30 cellular contexts compared by ENCODE assay signal in the genomic region with DNA sequence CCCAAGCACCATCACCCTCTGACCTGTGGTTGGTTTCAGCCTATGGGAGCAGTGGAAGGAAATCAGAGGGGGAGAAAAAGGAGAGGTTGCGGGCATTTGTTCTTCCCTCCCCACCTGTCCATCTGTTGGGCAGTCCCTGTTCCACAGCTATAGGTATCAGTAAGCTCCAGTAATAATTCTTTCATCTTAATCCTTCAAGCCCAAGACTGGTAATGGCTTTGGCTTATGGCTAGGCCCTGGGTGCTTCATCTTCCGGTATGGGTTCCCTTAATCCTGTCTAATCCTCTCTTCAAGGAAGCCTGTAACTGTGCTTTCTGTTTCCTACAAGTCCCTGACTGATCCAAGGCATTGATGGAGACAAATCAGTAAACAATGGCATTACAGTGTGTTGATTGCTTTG.
"Had no signal": no experiment of that assay in that cellular context is flagged by ENCODE, and none has a peak within 500 bp of the region (broad histone marks: within the 10 kb centered on the region; RNA-seq: fewer than 3 reads in every experiment).

No MANE protein-coding gene starts in this region.

- H3K4me1 Mint-ChIP-seq: naive B cell; naive thymus-derived CD8-positive, alpha-beta T cell; nephron progenitor cell; neural crest cell; stimulated activated effector memory CD8-positive, alpha-beta T cell treated with anti-CD3 and anti-CD28 coated beads, Interleukin-12 subunit alpha, Interleukin-12 subunit beta, amount 100 ng/mL, for 72 hours; stimulated activated naive B cell treated with anti-CD40 and anti-IgM and Interleukin-4, amounts not matched to agents 10 μg/mL and 1 μg/mL and 100 μg/mL, for 72 hours had no signal

- H3K79me2 ChIP-seq: parathyroid adenoma had no signal

- DNase-seq: naive B cell; naive thymus-derived CD8-positive, alpha-beta T cell; nephron progenitor cell; occipital lobe; ovary; posterior cingulate gyrus; retina; right cardiac atrium; right lobe of liver; sigmoid colon; small intestine; stimulated activated CD4-positive, alpha-beta T cell treated with anti-CD3 and anti-CD28 coated beads, Interleukin-12 subunit alpha, Interleukin-12 subunit beta, amount 100 ng/mL, for 4 hours; stimulated activated CD4-positive, alpha-beta T cell treated with anti-CD3 and anti-CD28 coated beads, Interleukin-2, amount 100 ng/mL, for 24 hours; stimulated activated CD4-positive, alpha-beta T cell treated with anti-CD3 and anti-CD28 coated beads, Interleukin-2, amount 100 ng/mL, for 48 hours; stimulated activated CD4-positive, alpha-beta T cell treated with anti-CD3 and anti-CD28 coated beads, Interleukin-4, amount 100 ng/mL, for 24 hours; stimulated activated naive B cell treated with anti-CD40 and anti-IgM and Interleukin-4, amounts not matched to agents 10 μg/mL and 1 μg/mL and 100 μg/mL, for 72 hours; stimulated activated naive CD4-positive, alpha-beta T cell treated with Interleukin-2 at 50 U/mL for 16 hours; stomach; thyroid gland; trophoblast cell; upper lobe of left lung had no signal

- H3K27ac Mint-ChIP-seq: naive thymus-derived CD8-positive, alpha-beta T cell; natural killer cell treated with Interleukin-12 subunit alpha and Interleukin-12 subunit beta and Interleukin-15 and Interleukin-18, amount 100 ng/mL, for 72 hours; nephron progenitor cell; progenitor cell of endocrine pancreas; stimulated activated effector memory CD8-positive, alpha-beta T cell treated with anti-CD3 and anti-CD28 coated beads, Interleukin-12 subunit alpha, Interleukin-12 subunit beta, amount 100 ng/mL, for 72 hours; stimulated activated naive B cell treated with anti-CD40 and anti-IgM and Interleukin-4, amounts not matched to agents 10 μg/mL and 1 μg/mL and 100 μg/mL, for 72 hours; stimulated activated naive CD8-positive, alpha-beta T cell treated with anti-CD3 and anti-CD28 coated beads, Interleukin-15, Interleukin-2, amounts not matched to agents 100 ng/mL and 50 ng/mL, for 24 hours had no signal

- H3K36me3 ChIP-seq: ovary, right lobe of liver, sigmoid colon, stomach, thoracic aorta, thyroid gland, tibial nerve, upper lobe of left lung, vagina had no signal

- H2AFZ ChIP-seq: parathyroid adenoma had no signal

- H3K4me3 ChIP-seq: ovary, right lobe of liver, sigmoid colon, stomach, thoracic aorta, thyroid gland, tibial nerve, upper lobe of left lung, vagina had no signal

- H3K4me3 Mint-ChIP-seq: naive B cell; naive thymus-derived CD8-positive, alpha-beta T cell; natural killer cell treated with Interleukin-12 subunit alpha and Interleukin-12 subunit beta and Interleukin-15 and Interleukin-18, amount 100 ng/mL, for 72 hours; nephron progenitor cell; neural crest cell; stimulated activated effector memory CD8-positive, alpha-beta T cell treated with anti-CD3 and anti-CD28 coated beads, Interleukin-12 subunit alpha, Interleukin-12 subunit beta, amount 100 ng/mL, for 72 hours; stimulated activated naive B cell treated with anti-CD40 and anti-IgM and Interleukin-4, amounts not matched to agents 10 μg/mL and 1 μg/mL and 100 μg/mL, for 72 hours; stimulated activated naive CD8-positive, alpha-beta T cell treated with anti-CD3 and anti-CD28 coated beads, Interleukin-15, Interleukin-2, amounts not matched to agents 100 ng/mL and 50 ng/mL, for 24 hours had no signal

- H3K9me3 Mint-ChIP-seq: stimulated activated effector memory CD8-positive, alpha-beta T cell treated with anti-CD3 and anti-CD28 coated beads, Interleukin-12 subunit alpha, Interleukin-12 subunit beta, amount 100 ng/mL, for 72 hours had no signal

- H3K9me3 ChIP-seq: ovary, right lobe of liver, thyroid gland, vagina had no signal

- H3K27me3 ChIP-seq: ovary, right lobe of liver, sigmoid colon, thyroid gland, tibial nerve, upper lobe of left lung, vagina had no signal

- H3K27ac ChIP-seq: ovary, parathyroid adenoma, right lobe of liver, sigmoid colon, stomach, thoracic aorta, thyroid gland, tibial nerve, upper lobe of left lung, vagina had no signal

- H3K4me1 ChIP-seq: parathyroid adenoma, right lobe of liver, sigmoid colon, stomach, thyroid gland, tibial nerve, upper lobe of left lung, vagina had no signal

- H3K9ac ChIP-seq: parathyroid adenoma had no signal

- H3K36me3 Mint-ChIP-seq: stimulated activated effector memory CD8-positive, alpha-beta T cell treated with anti-CD3 and anti-CD28 coated beads, Interleukin-12 subunit alpha, Interleukin-12 subunit beta, amount 100 ng/mL, for 72 hours had no signal
